32 cellular contexts compared by ENCODE assay signal in the genomic region with DNA sequence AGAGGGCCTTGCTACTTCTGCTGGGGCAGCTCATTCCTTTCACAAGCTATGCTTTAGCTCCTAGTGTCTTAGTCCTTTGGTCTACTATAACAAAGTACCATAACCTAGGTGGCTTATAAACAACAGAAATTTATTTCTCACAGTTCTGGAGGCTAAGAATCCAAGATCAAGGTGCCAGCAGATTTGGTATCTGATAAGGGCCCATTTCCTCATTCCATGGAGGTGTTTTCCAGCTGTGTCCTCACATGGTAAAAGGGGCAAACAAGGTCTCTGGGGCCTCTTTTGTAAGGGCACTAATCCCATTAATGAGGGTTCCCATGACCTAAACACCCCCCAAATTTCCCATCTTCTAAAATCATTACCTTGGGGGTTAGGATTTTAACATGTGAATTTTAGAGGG.
"Had no signal": no experiment of that assay in that cellular context is flagged by ENCODE, and none has a peak within 500 bp of the region (broad histone marks: within the 10 kb centered on the region; RNA-seq: fewer than 3 reads in every experiment).

No MANE protein-coding gene starts in this region.

- H3K9me3 Mint-ChIP-seq: activated B cell treated with CpG ODN at 0.5 μM for 24 hours; activated CD4-positive, alpha-beta memory T cell treated with anti-CD3 and anti-CD28 coated beads for 36 hours; activated naive CD4-positive, alpha-beta T cell treated with anti-CD3 and anti-CD28 coated beads for 36 hours; activated naive CD4-positive, alpha-beta T cell treated with anti-CD3 and anti-CD28 coated beads, Interleukin-2, amount 50 U/mL, for 72 hours; activated T-cell treated with anti-CD3 and anti-CD28 coated beads, Interleukin-2, amount 50 U/mL, for 4 hours; activated T-helper 1 cell treated with anti-CD3 and anti-CD28 coated beads, Interleukin-12 subunit alpha, Interleukin-12 subunit beta, Interleukin-2, Interleukin-4 antibody, amounts not matched to agents 30 ng/mL and 10 ng/mL and 1 ng/mL, durations not matched to agents 14 hours and 24 hours and 36 hours; T-helper 1 cell treated with Interleukin-12 subunit alpha and Interleukin-12 subunit beta and Interleukin-4 antibody, amounts not matched to agents 30 μg/mL and 1 μg/mL, for 36 hours; T-helper 2 cell treated with Interferon-gamma antibody and Interleukin-4, amounts not matched to agents 5 μg/mL and 100 μg/mL, for 36 hours had no signal

- H3K27ac ChIP-seq: Peyer's patch, SJSA1 had no signal

- H3K4me1 Mint-ChIP-seq: activated B cell treated with CpG ODN at 0.5 μM for 24 hours had no signal

- H3K27me3 ChIP-seq: Peyer's patch, SJSA1 had no signal

- H3K4me2 ChIP-seq: SK-N-SH had no signal

- H3K4me1 ChIP-seq: Peyer's patch, SJSA1 had no signal

- H3K9ac ChIP-seq: SK-N-SH had no signal

- H3K27me3 Mint-ChIP-seq: activated B cell treated with CpG ODN at 0.5 μM for 24 hours had no signal

- H3K36me3 Mint-ChIP-seq: activated CD4-positive, alpha-beta memory T cell treated with anti-CD3 and anti-CD28 coated beads for 36 hours; activated naive CD4-positive, alpha-beta T cell treated with anti-CD3 and anti-CD28 coated beads, Interleukin-2, amount 50 U/mL, for 72 hours had no signal

- H3K4me3 Mint-ChIP-seq: activated B cell treated with CpG ODN at 0.5 μM for 24 hours; activated CD4-positive, alpha-beta memory T cell treated with anti-CD3 and anti-CD28 coated beads for 36 hours; activated naive CD4-positive, alpha-beta T cell treated with anti-CD3 and anti-CD28 coated beads for 36 hours; activated T-cell treated with anti-CD3 and anti-CD28 coated beads, Interleukin-2, amount 50 U/mL, for 4 hours; activated T-helper 1 cell treated with anti-CD3 and anti-CD28 coated beads, Interleukin-12 subunit alpha, Interleukin-12 subunit beta, Interleukin-2, Interleukin-4 antibody, amounts not matched to agents 30 ng/mL and 10 ng/mL and 1 ng/mL, durations not matched to agents 14 hours and 24 hours and 36 hours; T-helper 1 cell treated with Interleukin-12 subunit alpha and Interleukin-12 subunit beta and Interleukin-4 antibody, amounts not matched to agents 30 μg/mL and 1 μg/mL, for 36 hours; T-helper 2 cell treated with Interferon-gamma antibody and Interleukin-4, amounts not matched to agents 5 μg/mL and 100 μg/mL, for 36 hours had no signal

- H3K36me3 ChIP-seq: Peyer's patch, SJSA1 had no signal

- DNase-seq: activated B cell treated with CpG ODN at 0.5 μM for 24 hours; activated CD4-positive, alpha-beta memory T cell treated with anti-CD3 and anti-CD28 coated beads for 36 hours; activated CD4-positive, alpha-beta T cell treated with anti-CD3 and anti-CD28 coated beads for 4 hours; activated CD4-positive, alpha-beta T cell treated with anti-CD3 and anti-CD28 coated beads, Interleukin-2, amount 50 U/mL, for 1 hour; activated CD4-positive, CD25-positive, alpha-beta regulatory T cell treated with anti-CD3 and anti-CD28 coated beads, Interleukin-2, amount 50 U/mL, for 72 hours; activated CD8-positive, alpha-beta memory T cell treated with anti-CD3 and anti-CD28 coated beads, Interleukin-2, amount 50 U/mL, for 4 hours; activated gamma-delta T cell treated with Interleukin-2 at 50 U/mL for 16 hours; activated naive CD4-positive, alpha-beta T cell treated with anti-CD3 and anti-CD28 coated beads for 36 hours; activated T-cell treated with anti-CD3 and anti-CD28 coated beads for 4 hours; activated T-cell treated with anti-CD3 and anti-CD28 coated beads, Interleukin-2, amount 50 U/mL, for 4 hours; anterior cingulate cortex; caudate nucleus; cerebellar nuclear complex; NCI-H1105; NCI-H1417 treated with DMSO at 0.1 percent for 48 hours; NCI-H1694; NCI-H1930; NCI-H2081 treated with DMSO at 0.1 percent for 48 hours; NCI-H226; NCI-H524 treated with DMSO at 0.1 percent for 48 hours; NK-92 treated with Interleukin-12 subunit alpha and Interleukin-12 subunit beta, amount 100 ng/mL, for 24 hours; PC-3; Peyer's patch; RPMI8226; SHP77 treated with DMSO at 0.1 percent for 48 hours; SK-N-SH had no signal

- ATAC-seq: activated naive CD4-positive, alpha-beta T cell treated with anti-CD3 and anti-CD28 coated beads, Interleukin-2, amount 50 U/mL, for 72 hours; activated T-cell treated with anti-CD3 and anti-CD28 coated beads, Interleukin-2, amount 50 U/mL, for 4 hours; K562; PC-3 had no signal

- H3K4me3 ChIP-seq: K562, Peyer's patch, SJSA1 had no signal

- H3K9me3 ChIP-seq: Peyer's patch, SJSA1, SK-N-SH had no signal

- H3K27ac Mint-ChIP-seq: activated B cell treated with CpG ODN at 0.5 μM for 24 hours; activated CD4-positive, alpha-beta memory T cell treated with anti-CD3 and anti-CD28 coated beads for 36 hours; activated naive CD4-positive, alpha-beta T cell treated with anti-CD3 and anti-CD28 coated beads for 36 hours; activated naive CD4-positive, alpha-beta T cell treated with anti-CD3 and anti-CD28 coated beads, Interleukin-2, amount 50 U/mL, for 72 hours; activated T-helper 1 cell treated with anti-CD3 and anti-CD28 coated beads, Interleukin-12 subunit alpha, Interleukin-12 subunit beta, Interleukin-2, Interleukin-4 antibody, amounts not matched to agents 30 ng/mL and 10 ng/mL and 1 ng/mL, durations not matched to agents 14 hours and 24 hours and 36 hours; T-helper 1 cell treated with Interleukin-12 subunit alpha and Interleukin-12 subunit beta and Interleukin-4 antibody, amounts not matched to agents 30 μg/mL and 1 μg/mL, for 36 hours; T-helper 2 cell treated with Interferon-gamma antibody and Interleukin-4, amounts not matched to agents 5 μg/mL and 100 μg/mL, for 36 hours had no signal
